24 cellular contexts compared by ENCODE assay signal in the genomic region with DNA sequence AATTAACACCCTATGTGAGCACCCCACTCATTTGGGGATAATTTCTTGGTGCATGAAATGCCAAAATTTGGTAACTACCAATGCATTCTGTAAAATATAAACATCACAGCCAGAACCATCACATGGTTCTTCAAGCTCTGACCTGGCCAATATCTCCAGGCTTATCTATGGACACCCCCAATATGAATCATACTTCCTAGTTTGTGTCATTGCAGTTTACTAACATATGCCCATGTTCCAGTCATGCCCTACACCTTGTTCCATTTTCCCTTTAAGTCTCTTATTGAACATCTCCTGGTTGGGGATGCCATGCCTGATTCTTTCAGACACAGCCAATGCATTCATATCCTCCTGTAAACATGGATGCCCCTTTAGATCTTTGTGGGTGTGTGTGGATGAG.
"Had no signal": no experiment of that assay in that cellular context is flagged by ENCODE, and none has a peak within 500 bp of the region (broad histone marks: within the 10 kb centered on the region; RNA-seq: fewer than 3 reads in every experiment).

No MANE protein-coding gene starts in this region.

- H2AFZ ChIP-seq: neural progenitor cell, parathyroid adenoma had no signal

- DNase-seq: occipital lobe; ovary; posterior cingulate gyrus; psoas muscle; right cardiac atrium; right lobe of liver; sigmoid colon; small intestine; stimulated activated CD4-positive, alpha-beta T cell treated with anti-CD3 and anti-CD28 coated beads, Interleukin-15, amount 100 ng/mL, for 24 hours; stimulated activated CD4-positive, alpha-beta T cell treated with anti-CD3 and anti-CD28 coated beads, Interleukin-2, amount 100 ng/mL, for 24 hours; stimulated activated CD4-positive, alpha-beta T cell treated with anti-CD3 and anti-CD28 coated beads, Interleukin-2, amount 100 ng/mL, for 48 hours; stimulated activated CD4-positive, alpha-beta T cell treated with anti-CD3 and anti-CD28 coated beads, Interleukin-4, amount 100 ng/mL, for 24 hours; stimulated activated naive B cell treated with anti-CD40 and anti-IgM and Interleukin-4, amounts not matched to agents 10 μg/mL and 1 μg/mL and 100 μg/mL, for 72 hours; stimulated activated naive CD4-positive, alpha-beta T cell treated with Interleukin-2 at 50 U/mL for 16 hours; stomach; thyroid gland; trophoblast cell; upper lobe of left lung had no signal

- H3K27me3 ChIP-seq: neural progenitor cell, ovary, right lobe of liver, sigmoid colon, stomach, thyroid gland, tibial nerve, upper lobe of left lung, vagina had no signal

- H3K4me2 ChIP-seq: neural progenitor cell had no signal

- H3K36me3 ChIP-seq: neural progenitor cell, ovary, right lobe of liver, sigmoid colon, stomach, thoracic aorta, thyroid gland, tibial nerve, upper lobe of left lung, vagina had no signal

- H3K9me3 ChIP-seq: ovary, psoas muscle, right lobe of liver, sigmoid colon, stomach, thoracic aorta, thyroid gland, tibial nerve, upper lobe of left lung, vagina had no signal

- H3K27ac ChIP-seq: neural progenitor cell, ovary, parathyroid adenoma, psoas muscle, right lobe of liver, sigmoid colon, stomach, thoracic aorta, thyroid gland, tibial nerve, upper lobe of left lung, vagina had no signal

- H3K4me1 ChIP-seq: neural progenitor cell, parathyroid adenoma, psoas muscle, right lobe of liver, sigmoid colon, stomach, thyroid gland, upper lobe of left lung, vagina had no signal

- H3K4me3 ChIP-seq: neural progenitor cell, ovary, psoas muscle, right lobe of liver, sigmoid colon, stomach, thoracic aorta, thyroid gland, tibial nerve, upper lobe of left lung, vagina had no signal

- H3K79me2 ChIP-seq: parathyroid adenoma had no signal

- FAIRE-seq: small intestine, urothelium cell line had no signal

- H3K9ac ChIP-seq: neural progenitor cell, parathyroid adenoma had no signal
